26 cellular contexts compared by ENCODE assay signal in genomic region chr14:32375663-32376062, GRCh38.
"Had no signal": no experiment of that assay in that cellular context is flagged by ENCODE, and none has a peak within 500 bp of the region (broad histone marks: within the 10 kb centered on the region; RNA-seq: fewer than 3 reads in every experiment).

No MANE protein-coding gene starts in this region.

- ATAC-seq: activated CD4-positive, alpha-beta T cell treated with anti-CD3 and anti-CD28 coated beads for 36 hours; activated CD8-positive, alpha-beta memory T cell treated with anti-CD3 and anti-CD28 coated beads, Interleukin-2, amount 10 ng/mL, durations not matched to agents 7 days and 5 days; activated CD8-positive, alpha-beta T cell treated with anti-CD3 and anti-CD28 coated beads, Interleukin-2, amount 10 ng/mL, durations not matched to agents 7 days and 5 days; heart right ventricle; right cardiac atrium; stimulated activated naive CD8-positive, alpha-beta T cell treated with anti-CD3 and anti-CD28 coated beads, Interleukin-15, Interleukin-2, amounts not matched to agents 100 U/mL and 50 U/mL, for 24 hours had no signal

- H3K4me1 ChIP-seq: testis, transverse colon had no signal

- DNase-seq: activated CD4-positive, alpha-beta T cell treated with anti-CD3 and anti-CD28 coated beads for 36 hours; activated CD4-positive, CD25-positive, alpha-beta regulatory T cell; activated CD8-positive, alpha-beta memory T cell treated with anti-CD3 and anti-CD28 coated beads, Interleukin-2, amount 10 ng/mL, durations not matched to agents 7 days and 5 days; activated CD8-positive, alpha-beta T cell treated with anti-CD3 and anti-CD28 coated beads, Interleukin-2, amount 10 ng/mL, durations not matched to agents 7 days and 5 days; activated naive CD4-positive, alpha-beta T cell treated with anti-CD3 and anti-CD28 coated beads for 36 hours; activated naive CD8-positive, alpha-beta T cell treated with anti-CD3 and anti-CD28 coated beads for 36 hours; activated T-cell treated with anti-CD3 and anti-CD28 coated beads, Interleukin-2, amount 50 U/mL, for 48 hours; adrenal gland; dorsolateral prefrontal cortex; effector memory CD4-positive, alpha-beta T cell; foreskin fibroblast; heart right ventricle; kidney glomerular epithelial cell; left ventricle myocardium inferior; posterior cingulate gyrus; right cardiac atrium; stimulated activated CD4-positive, alpha-beta T cell treated with anti-CD3 and anti-CD28 coated beads, Interleukin-15, amount 100 ng/mL, for 24 hours; stimulated activated naive CD8-positive, alpha-beta T cell treated with anti-CD3 and anti-CD28 coated beads, Interleukin-15, Interleukin-2, amounts not matched to agents 100 U/mL and 50 U/mL, for 24 hours; testis; transverse colon had no signal

- H3K4me3 ChIP-seq: adrenal gland, ascending aorta, coronary artery, dorsolateral prefrontal cortex, heart right ventricle, left ventricle myocardium inferior, lung, testis, transverse colon had no signal

- H3K27me3 ChIP-seq: adrenal gland, ascending aorta, dorsolateral prefrontal cortex, heart right ventricle, testis, transverse colon had no signal

- H3K36me3 ChIP-seq: adrenal gland, ascending aorta, heart right ventricle, left ventricle myocardium inferior, transverse colon had no signal

- H3K27me3 Mint-ChIP-seq: brain had no signal

- H3K27ac Mint-ChIP-seq: activated CD4-positive, alpha-beta T cell treated with anti-CD3 and anti-CD28 coated beads for 36 hours; activated CD8-positive, alpha-beta memory T cell treated with anti-CD3 and anti-CD28 coated beads, Interleukin-2, amount 10 ng/mL, durations not matched to agents 7 days and 5 days; activated CD8-positive, alpha-beta T cell treated with anti-CD3 and anti-CD28 coated beads, Interleukin-2, amount 10 ng/mL, durations not matched to agents 7 days and 5 days; activated naive CD4-positive, alpha-beta T cell treated with anti-CD3 and anti-CD28 coated beads for 36 hours; activated naive CD8-positive, alpha-beta T cell treated with anti-CD3 and anti-CD28 coated beads for 36 hours; brain; nephron; T-helper 2 cell treated with Interferon-gamma antibody and Interleukin-4, amounts not matched to agents 5 μg/mL and 100 μg/mL, for 36 hours had no signal

- H3K36me3 Mint-ChIP-seq: activated CD8-positive, alpha-beta memory T cell treated with anti-CD3 and anti-CD28 coated beads, Interleukin-2, amount 10 ng/mL, durations not matched to agents 7 days and 5 days; activated naive CD8-positive, alpha-beta T cell treated with anti-CD3 and anti-CD28 coated beads for 36 hours had no signal

- H3K4me3 Mint-ChIP-seq: activated CD4-positive, alpha-beta T cell treated with anti-CD3 and anti-CD28 coated beads for 36 hours; activated CD8-positive, alpha-beta memory T cell treated with anti-CD3 and anti-CD28 coated beads, Interleukin-2, amount 10 ng/mL, durations not matched to agents 7 days and 5 days; activated CD8-positive, alpha-beta T cell treated with anti-CD3 and anti-CD28 coated beads, Interleukin-2, amount 10 ng/mL, durations not matched to agents 7 days and 5 days; activated naive CD4-positive, alpha-beta T cell treated with anti-CD3 and anti-CD28 coated beads for 36 hours; activated naive CD8-positive, alpha-beta T cell treated with anti-CD3 and anti-CD28 coated beads for 36 hours; brain; nephron; T-helper 2 cell treated with Interferon-gamma antibody and Interleukin-4, amounts not matched to agents 5 μg/mL and 100 μg/mL, for 36 hours had no signal

- H3K27ac ChIP-seq: adrenal gland, ascending aorta, coronary artery, heart right ventricle, left ventricle myocardium inferior, testis, transverse colon had no signal

- H3K9me3 Mint-ChIP-seq: activated naive CD4-positive, alpha-beta T cell treated with anti-CD3 and anti-CD28 coated beads for 36 hours; activated naive CD8-positive, alpha-beta T cell treated with anti-CD3 and anti-CD28 coated beads for 36 hours; brain; nephron; T-helper 2 cell treated with Interferon-gamma antibody and Interleukin-4, amounts not matched to agents 5 μg/mL and 100 μg/mL, for 36 hours had no signal
